Comparison of ENCODE assay signal across 8 cellular contexts in genomic region chr3:44584646-44585501, GRCh38. TPM values are rescaled to one million over a fixed set of nuclear protein-coding genes. Genes with fewer than 3 reads are reported as not detected.
A peak's percentile ranks its signal among the peaks of the same experiment; 100 is the strongest.
DNase-seq lines count a peak whose midpoint lies in the region; ATAC-seq lines count a peak whose summit lies in the region.

ZNF660 (plus strand) TSS chr3:44584964; CDS start chr3:44594194, 9,230 bp downstream.

- H3K4me1 Mint-ChIP-seq in activated CD8-positive, alpha-beta memory T cell treated with anti-CD3 and anti-CD28 coated beads, Interleukin-2, amount 10 ng/mL, durations not matched to agents 7 days and 5 days = no peaks in the 10 kb centered on the region
- H3K4me1 Mint-ChIP-seq in natural killer cell treated with Interleukin-12 subunit alpha and Interleukin-12 subunit beta and Interleukin-15 and Interleukin-18, amount 100 ng/mL, for 72 hours (ENCODE audit: low read depth in 2 of 2) = peaks cover 18 to 23% of the 10 kb centered on the region in 2 donors

- CTCF ChIA-PET in activated CD8-positive, alpha-beta memory T cell treated with anti-CD3 and anti-CD28 coated beads, Interleukin-2, amount 10 ng/mL, durations not matched to agents 7 days and 5 days (lab: Charles Lee) = no interaction called here

- H3K27me3 Mint-ChIP-seq in activated CD8-positive, alpha-beta memory T cell treated with anti-CD3 and anti-CD28 coated beads, Interleukin-2, amount 10 ng/mL, durations not matched to agents 7 days and 5 days = peaks cover 19% of the 10 kb centered on the region
- H3K27me3 Mint-ChIP-seq in natural killer cell treated with Interleukin-12 subunit alpha and Interleukin-12 subunit beta and Interleukin-15 and Interleukin-18, amount 100 ng/mL, for 72 hours = peaks cover 0 to 11% of the 10 kb centered on the region in 2 donors

- peaks cover 1% of the 10 kb centered on the region for H3K9me3 ChIP-seq in aorta (ENCODE audit: control insufficient read depth, low read length)

- peaks cover 12% of the 10 kb centered on the region for H3K36me3 Mint-ChIP-seq in activated CD8-positive, alpha-beta memory T cell treated with anti-CD3 and anti-CD28 coated beads, Interleukin-2, amount 10 ng/mL, durations not matched to agents 7 days and 5 days
- peaks cover 31% of the 10 kb centered on the region for H3K36me3 Mint-ChIP-seq in natural killer cell treated with Interleukin-12 subunit alpha and Interleukin-12 subunit beta and Interleukin-15 and Interleukin-18, amount 100 ng/mL, for 72 hours

- DNase-seq in CD1c-positive myeloid dendritic cell (ENCODE audit: extremely low spot score) (peak; percentile 2), NCI-H1436 (lab: John Stamatoyannopoulos, UW) (peak; percentile 73), globus pallidus (ENCODE audit: low spot score) (peak; percentile 66), aorta (peak; percentile 76 to 87)
- no peak for DNase-seq in activated CD8-positive, alpha-beta memory T cell treated with anti-CD3 and anti-CD28 coated beads, Interleukin-2, amount 10 ng/mL, durations not matched to agents 7 days and 5 days
- DNase-seq in natural killer cell treated with Interleukin-12 subunit alpha and Interleukin-12 subunit beta and Interleukin-15 and Interleukin-18, amount 100 ng/mL, for 72 hours (ENCODE audit: low spot score) = peak; percentile 67

- peak within 1 kb of the TSS; percentile 7 for H3K4me3 Mint-ChIP-seq in activated CD8-positive, alpha-beta memory T cell treated with anti-CD3 and anti-CD28 coated beads, Interleukin-2, amount 10 ng/mL, durations not matched to agents 7 days and 5 days
- peak within 1 kb of the TSS; percentile 79 for H3K4me3 Mint-ChIP-seq in natural killer cell treated with Interleukin-12 subunit alpha and Interleukin-12 subunit beta and Interleukin-15 and Interleukin-18, amount 100 ng/mL, for 72 hours

- WGBS in aorta, 2 donors = 0% methylated on average over 41 of the region's 41 CpGs

- no peaks in the 10 kb centered on the region for H3K27me3 ChIP-seq in aorta (ENCODE audit: control insufficient read depth in 1 of 2, insufficient read depth in 2 of 2, low read length in 1 of 2)

- no peak within 1 kb of the TSS for H3K27ac Mint-ChIP-seq in activated CD8-positive, alpha-beta memory T cell treated with anti-CD3 and anti-CD28 coated beads, Interleukin-2, amount 10 ng/mL, durations not matched to agents 7 days and 5 days
- H3K27ac Mint-ChIP-seq in natural killer cell treated with Interleukin-12 subunit alpha and Interleukin-12 subunit beta and Interleukin-15 and Interleukin-18, amount 100 ng/mL, for 72 hours = peak within 1 kb of the TSS; percentile 10 to 88

- intact Hi-C loops in aorta (cut with DNase I) = no loop called here

- H3K9me3 Mint-ChIP-seq in activated CD8-positive, alpha-beta memory T cell treated with anti-CD3 and anti-CD28 coated beads, Interleukin-2, amount 10 ng/mL, durations not matched to agents 7 days and 5 days (ENCODE audit: low read depth) = peaks cover 18% of the 10 kb centered on the region
- peaks cover 7% of the 10 kb centered on the region for H3K9me3 Mint-ChIP-seq in natural killer cell treated with Interleukin-12 subunit alpha and Interleukin-12 subunit beta and Interleukin-15 and Interleukin-18, amount 100 ng/mL, for 72 hours

- peak; percentile 62 for ATAC-seq in GM19397 (IDR thresholded peaks at IDR 0.05; ENCODE audit: unreplicated experiment)
- no peak for ATAC-seq in activated CD8-positive, alpha-beta memory T cell treated with anti-CD3 and anti-CD28 coated beads, Interleukin-2, amount 10 ng/mL, durations not matched to agents 7 days and 5 days
- ATAC-seq in natural killer cell treated with Interleukin-12 subunit alpha and Interleukin-12 subunit beta and Interleukin-15 and Interleukin-18, amount 100 ng/mL, for 72 hours = peak; percentile 85 to 92
- ATAC-seq in aorta (ENCODE audit: low FRiP score) = peak; percentile 94
- ATAC-seq in HG02885 (IDR thresholded peaks at IDR 0.05; ENCODE audit: poor library complexity, unreplicated experiment) = no peak

- H3K27ac ChIP-seq in aorta (ENCODE audit: low read depth in 1 of 2, low read length in 2 of 2) = peak within 1 kb of the TSS in 1 of 2 donors; percentile 73

- no peaks in the 10 kb centered on the region for H3K4me1 ChIP-seq in aorta (ENCODE audit: control insufficient read depth in 1 of 2, insufficient read depth in 2 of 2, low read length in 2 of 2)

- H3K4me3 ChIP-seq in aorta (ENCODE audit: low read length in 2 of 2) = peak within 1 kb of the TSS; percentile 24 to 62

- peaks cover 0 to 8% of the 10 kb centered on the region in 2 donors for H3K36me3 ChIP-seq in aorta (ENCODE audit: control insufficient read depth in 1 of 2, insufficient read depth in 2 of 2, low read length in 1 of 2)

RNA-seq across cellular contexts. Expression of gene ZNF660, which starts in this region (rescaled TPM):
- under 1 TPM; 0.18 to 0.30 TPM for total RNA-seq in activated CD8-positive, alpha-beta memory T cell treated with anti-CD3 and anti-CD28 coated beads, Interleukin-2, amount 10 ng/mL, durations not matched to agents 7 days and 5 days
- 1 to 10 TPM; 2.5 to 5.9 TPM for total RNA-seq in natural killer cell treated with Interleukin-12 subunit alpha and Interleukin-12 subunit beta and Interleukin-15 and Interleukin-18, amount 100 ng/mL, for 72 hours
- 10 to 100 TPM in 1 of 2 donors, 1 to 10 TPM in 1; 8.1 to 11.5 TPM for total RNA-seq in aorta
- 1 to 10 TPM; 1.1 to 1.8 TPM for polyA plus RNA-seq in aorta

Comparison
In these comparisons a context has a peak if more than half of its experiments do, and no peak if none do; other contexts are left out.
1. ATAC-seq: peak in GM19397 (single experiment), natural killer cell treated with Interleukin-12 subunit alpha and Interleukin-12 subunit beta and Interleukin-15 and Interleukin-18, amount 100 ng/mL, for 72 hours (2 of 2) and aorta (single experiment); none in activated CD8-positive, alpha-beta memory T cell treated with anti-CD3 and anti-CD28 coated beads, Interleukin-2, amount 10 ng/mL, durations not matched to agents 7 days and 5 days (single experiment) and HG02885 (single experiment).